ENCODE assay signal across 10 cellular contexts in the genomic region with DNA sequence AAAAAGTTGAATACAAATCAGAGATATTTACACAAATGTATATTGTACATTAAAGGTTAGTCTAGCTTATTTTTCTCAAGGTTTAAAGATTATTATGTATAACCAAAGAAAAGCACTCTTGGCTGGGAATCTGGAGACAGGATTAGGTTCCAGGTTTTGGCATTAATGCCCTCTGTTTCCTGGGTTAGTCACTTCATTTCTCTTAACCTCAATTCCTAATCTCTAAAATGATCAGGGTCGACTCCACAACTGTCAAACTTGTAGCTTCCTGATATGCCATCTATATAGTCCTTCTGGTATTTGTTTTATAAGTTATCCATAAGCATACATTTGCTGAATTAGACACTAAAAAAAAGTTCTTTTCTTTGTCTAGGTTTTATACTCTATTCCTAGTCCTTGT. TPM values are rescaled to one million over a fixed set of nuclear protein-coding genes. Genes with fewer than 3 reads are reported as not detected.
DNase-seq lines count a peak whose midpoint lies in the region; ATAC-seq and TF ChIP-seq lines count a peak whose summit lies in the region.
"Had no signal": no experiment of that assay in that cellular context is flagged by ENCODE, and none has a peak within 500 bp of the region (broad histone marks: within the 10 kb centered on the region; RNA-seq: fewer than 3 reads in every experiment).

No MANE protein-coding gene starts in this region.

- H3K4me3 ChIP-seq in CD4-positive, CD25-positive, alpha-beta regulatory T cell (ENCODE audit: low read depth, low read length), result peak overlapping the region; percentile 39
- peak overlapping the region; percentile 34 for H3K4me3 ChIP-seq in HUES64 (ENCODE audit: low read length)
- H3K4me3 ChIP-seq in tibial nerve, result no peak overlapping the region

- POLR2A ChIA-PET in activated naive CD8-positive, alpha-beta T cell treated with anti-CD3 and anti-CD28 coated beads, Interleukin-2, amount 10 ng/mL, durations not matched to agents 7 days and 5 days (lab: Charles Lee), result no interaction called here

- peaks cover 1% of the 10 kb centered on the region for H3K36me3 Mint-ChIP-seq in CD4-positive, CD25-positive, alpha-beta regulatory T cell
- H3K36me3 Mint-ChIP-seq in activated naive CD8-positive, alpha-beta T cell treated with anti-CD3 and anti-CD28 coated beads, Interleukin-2, amount 10 ng/mL, durations not matched to agents 7 days and 5 days, result peaks cover 17% of the 10 kb centered on the region
- H3K36me3 Mint-ChIP-seq in memory B cell, result peaks cover 2% of the 10 kb centered on the region

- no peak for DNase-seq in CD4-positive, CD25-positive, alpha-beta regulatory T cell
- DNase-seq in activated naive CD8-positive, alpha-beta T cell treated with anti-CD3 and anti-CD28 coated beads, Interleukin-2, amount 10 ng/mL, durations not matched to agents 7 days and 5 days, result no peak
- DNase-seq in memory B cell (ENCODE audit: low spot score in 2 of 2) (no peak), NCI-H510A (lab: John Stamatoyannopoulos, UW) (no peak), tibial nerve (ENCODE audit: low spot score in 2 of 2) (no peak)
- DNase-seq in stimulated activated naive CD4-positive, alpha-beta T cell (lab: John Stamatoyannopoulos, UW), result no peak
- DNase-seq: NCI-H1694 treated with DMSO at 0.1 percent for 48 hours, spleen had no signal

- H3K27me3 Mint-ChIP-seq in CD4-positive, CD25-positive, alpha-beta regulatory T cell, result no peaks in the 10 kb centered on the region
- H3K27me3 Mint-ChIP-seq in activated naive CD8-positive, alpha-beta T cell treated with anti-CD3 and anti-CD28 coated beads, Interleukin-2, amount 10 ng/mL, durations not matched to agents 7 days and 5 days, result no peaks in the 10 kb centered on the region
- H3K27me3 Mint-ChIP-seq in memory B cell, result no peaks in the 10 kb centered on the region

- H3K27ac Mint-ChIP-seq in CD4-positive, CD25-positive, alpha-beta regulatory T cell, result peak overlapping the region in 2 of 3 donors; percentile 56 to 89
- H3K27ac Mint-ChIP-seq in activated naive CD8-positive, alpha-beta T cell treated with anti-CD3 and anti-CD28 coated beads, Interleukin-2, amount 10 ng/mL, durations not matched to agents 7 days and 5 days, result no peak overlapping the region
- peak overlapping the region; percentile 63 for H3K27ac Mint-ChIP-seq in memory B cell

- peaks cover 53 to 74% (median 64%) of the 10 kb centered on the region in 4 donors for H3K4me1 Mint-ChIP-seq in CD4-positive, CD25-positive, alpha-beta regulatory T cell
- H3K4me1 Mint-ChIP-seq in activated naive CD8-positive, alpha-beta T cell treated with anti-CD3 and anti-CD28 coated beads, Interleukin-2, amount 10 ng/mL, durations not matched to agents 7 days and 5 days, result peaks cover 36% of the 10 kb centered on the region
- H3K4me1 Mint-ChIP-seq in memory B cell, result peaks cover 40% of the 10 kb centered on the region

- no peaks in the 10 kb centered on the region for H3K27me3 ChIP-seq in CD4-positive, CD25-positive, alpha-beta regulatory T cell (ENCODE audit: control insufficient read depth, insufficient read depth, low read length)
- H3K27me3 ChIP-seq in HUES64 (ENCODE audit: insufficient read depth, low read length), result peaks cover 32% of the 10 kb centered on the region
- no peaks in the 10 kb centered on the region for H3K27me3 ChIP-seq in tibial nerve
- H3K27me3 ChIP-seq: spleen had no signal

- TF ChIP-seq CTCF in tibial nerve (IDR thresholded peaks at IDR 0.05), result no peak

- no peak for ATAC-seq in CD4-positive, CD25-positive, alpha-beta regulatory T cell (ENCODE audit: low read depth in 2 of 2)
- ATAC-seq in activated naive CD8-positive, alpha-beta T cell treated with anti-CD3 and anti-CD28 coated beads, Interleukin-2, amount 10 ng/mL, durations not matched to agents 7 days and 5 days (ENCODE audit: low read depth), result no peak
- ATAC-seq in memory B cell (ENCODE audit: low read depth) (no peak), HG03039 (IDR thresholded peaks at IDR 0.05; ENCODE audit: unreplicated experiment) (no peak)

- H3K9me3 Mint-ChIP-seq in CD4-positive, CD25-positive, alpha-beta regulatory T cell, result no peaks in the 10 kb centered on the region
- no peaks in the 10 kb centered on the region for H3K9me3 Mint-ChIP-seq in activated naive CD8-positive, alpha-beta T cell treated with anti-CD3 and anti-CD28 coated beads, Interleukin-2, amount 10 ng/mL, durations not matched to agents 7 days and 5 days
- no peaks in the 10 kb centered on the region for H3K9me3 Mint-ChIP-seq in memory B cell

- TF ChIP-seq POLR2A in tibial nerve (IDR thresholded peaks at IDR 0.05), result no peak

- peaks cover 26% of the 10 kb centered on the region for H3K4me1 ChIP-seq in CD4-positive, CD25-positive, alpha-beta regulatory T cell (ENCODE audit: control insufficient read depth, insufficient read depth, low read length, poor library complexity, severe bottlenecking)
- H3K4me1 ChIP-seq in HUES64 (ENCODE audit: insufficient read depth, low read length) (no peaks in the 10 kb centered on the region), tibial nerve (peaks cover 0 to 13% (median 4%) of the 10 kb centered on the region in 4 donors)

- 88% methylated on average over 1 of the region's 1 CpG for WGBS in HUES64
- WGBS in tibial nerve, 2 donors, result 74 to 76% methylated on average over 1 of the region's 1 CpG

- no peak overlapping the region for H3K27ac ChIP-seq in CD4-positive, CD25-positive, alpha-beta regulatory T cell (ENCODE audit: insufficient read depth, low read length, poor library complexity, severe bottlenecking)
- H3K27ac ChIP-seq in HUES64 (ENCODE audit: low read depth, low read length) (no peak overlapping the region), tibial nerve (no peak overlapping the region)
- H3K27ac ChIP-seq: spleen had no signal

- no peaks in the 10 kb centered on the region for H3K36me3 ChIP-seq in CD4-positive, CD25-positive, alpha-beta regulatory T cell (ENCODE audit: control insufficient read depth, insufficient read depth, low read length)
- H3K36me3 ChIP-seq in HUES64 (ENCODE audit: insufficient read depth, low read length) (no peaks in the 10 kb centered on the region), tibial nerve (no peaks in the 10 kb centered on the region)
- H3K36me3 ChIP-seq: spleen had no signal

- H3K4me3 Mint-ChIP-seq in CD4-positive, CD25-positive, alpha-beta regulatory T cell, result peak overlapping the region; percentile 74 to 97 (median 85)
- peak overlapping the region; percentile 75 for H3K4me3 Mint-ChIP-seq in activated naive CD8-positive, alpha-beta T cell treated with anti-CD3 and anti-CD28 coated beads, Interleukin-2, amount 10 ng/mL, durations not matched to agents 7 days and 5 days
- no peak overlapping the region for H3K4me3 Mint-ChIP-seq in memory B cell

- no peaks in the 10 kb centered on the region for H3K9me3 ChIP-seq in CD4-positive, CD25-positive, alpha-beta regulatory T cell (ENCODE audit: control insufficient read depth in 2 of 2, low read length in 2 of 2)
- H3K9me3 ChIP-seq in HUES64 (ENCODE audit: insufficient read depth, low read depth, low read length), result no peaks in the 10 kb centered on the region
- no peaks in the 10 kb centered on the region for H3K9me3 ChIP-seq in tibial nerve
- H3K9me3 ChIP-seq: spleen had no signal

- no peak for TF ChIP-seq EP300 in tibial nerve (IDR thresholded peaks at IDR 0.05)

- no peak overlapping the region for H3K9ac ChIP-seq in HUES64 (ENCODE audit: low read depth, low read length)

RNA-seq across cellular contexts. Expression of gene ITPR2, which starts 2.6 kb away (rescaled TPM):
- 54.1 TPM for total RNA-seq in CD4-positive, CD25-positive, alpha-beta regulatory T cell
- 10 to 100 TPM in 3 of 4 donors, 1 to 10 TPM in 1; 9.9 to 15.8 (median 11.3) TPM for polyA plus RNA-seq in CD4-positive, CD25-positive, alpha-beta regulatory T cell
- polyA plus RNA-seq in HUES64 (2013, experiment 1 of 2), result 7.7 TPM
- 9.5 TPM for polyA plus RNA-seq in HUES64 (2013, experiment 2 of 2)
- 10 to 100 TPM; 43.3 to 43.5 TPM for total RNA-seq in activated naive CD8-positive, alpha-beta T cell treated with anti-CD3 and anti-CD28 coated beads, Interleukin-2, amount 10 ng/mL, durations not matched to agents 7 days and 5 days
- 10 to 100 TPM; 32.6 to 49.8 (median 39.9) TPM for total RNA-seq in tibial nerve

Comparison
In these comparisons a context has a peak if more than half of its experiments do, and no peak if none do; other contexts are left out.
1. H3K4me3 ChIP-seq: peak in CD4-positive, CD25-positive, alpha-beta regulatory T cell (single experiment) and HUES64 (single experiment); none in tibial nerve (0 of 4).